1 cellular context compared by ENCODE assay signal in the genomic region with DNA sequence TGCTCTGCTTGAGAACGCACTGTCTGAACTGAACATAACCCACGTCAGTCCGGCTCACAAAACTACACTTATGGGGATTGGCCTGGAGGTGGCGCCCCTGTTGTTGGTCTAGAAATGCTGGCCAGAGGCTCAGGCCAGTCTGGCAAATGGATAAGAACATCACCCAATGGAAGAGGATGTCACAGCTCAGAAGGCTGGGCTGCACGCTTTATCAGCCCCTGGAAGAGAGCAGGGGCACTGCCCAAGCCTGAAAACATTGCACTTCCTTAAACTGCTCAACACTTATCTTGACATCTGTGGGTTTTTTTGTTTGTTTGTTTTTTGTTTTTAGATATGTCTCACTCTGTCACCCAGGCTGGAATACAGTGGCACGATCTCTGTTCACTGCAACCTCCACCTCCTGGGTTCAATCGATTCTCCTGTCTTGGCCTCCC.
TF ChIP-seq lines count a peak whose summit lies in the region.

No MANE protein-coding gene starts in this region.

TF ChIP-seq in GM23338, 12 proteins besides CTCF, POLR2A, EP300 and RAD21 (continued from another document):
- TF ChIP-seq, protein P1, sequence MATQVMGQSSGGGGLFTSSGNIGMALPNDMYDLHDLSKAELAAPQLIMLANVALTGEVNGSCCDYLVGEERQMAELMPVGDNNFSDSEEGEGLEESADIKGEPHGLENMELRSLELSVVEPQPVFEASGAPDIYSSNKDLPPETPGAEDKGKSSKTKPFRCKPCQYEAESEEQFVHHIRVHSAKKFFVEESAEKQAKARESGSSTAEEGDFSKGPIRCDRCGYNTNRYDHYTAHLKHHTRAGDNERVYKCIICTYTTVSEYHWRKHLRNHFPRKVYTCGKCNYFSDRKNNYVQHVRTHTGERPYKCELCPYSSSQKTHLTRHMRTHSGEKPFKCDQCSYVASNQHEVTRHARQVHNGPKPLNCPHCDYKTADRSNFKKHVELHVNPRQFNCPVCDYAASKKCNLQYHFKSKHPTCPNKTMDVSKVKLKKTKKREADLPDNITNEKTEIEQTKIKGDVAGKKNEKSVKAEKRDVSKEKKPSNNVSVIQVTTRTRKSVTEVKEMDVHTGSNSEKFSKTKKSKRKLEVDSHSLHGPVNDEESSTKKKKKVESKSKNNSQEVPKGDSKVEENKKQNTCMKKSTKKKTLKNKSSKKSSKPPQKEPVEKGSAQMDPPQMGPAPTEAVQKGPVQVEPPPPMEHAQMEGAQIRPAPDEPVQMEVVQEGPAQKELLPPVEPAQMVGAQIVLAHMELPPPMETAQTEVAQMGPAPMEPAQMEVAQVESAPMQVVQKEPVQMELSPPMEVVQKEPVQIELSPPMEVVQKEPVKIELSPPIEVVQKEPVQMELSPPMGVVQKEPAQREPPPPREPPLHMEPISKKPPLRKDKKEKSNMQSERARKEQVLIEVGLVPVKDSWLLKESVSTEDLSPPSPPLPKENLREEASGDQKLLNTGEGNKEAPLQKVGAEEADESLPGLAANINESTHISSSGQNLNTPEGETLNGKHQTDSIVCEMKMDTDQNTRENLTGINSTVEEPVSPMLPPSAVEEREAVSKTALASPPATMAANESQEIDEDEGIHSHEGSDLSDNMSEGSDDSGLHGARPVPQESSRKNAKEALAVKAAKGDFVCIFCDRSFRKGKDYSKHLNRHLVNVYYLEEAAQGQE (IDR thresholded peaks at IDR 0.05; ENCODE audit: unreplicated experiment), result no peak
- TF ChIP-seq NANOG (IDR thresholded peaks at IDR 0.05; ENCODE audit: borderline replicate concordance) (no peak), STAT1 (IDR thresholded peaks at IDR 0.05; ENCODE audit: unreplicated experiment) (no peak), ZNF114 (CRISPR knock-in tag; IDR thresholded peaks at IDR 0.05) (no peak), EZH2phosphoT487 (IDR thresholded peaks at IDR 0.05; ENCODE audit: unreplicated experiment) (no peak), ZNF331 (CRISPR knock-in tag; IDR thresholded peaks at IDR 0.05; ENCODE audit: low read depth) (no peak), CREB1 (CRISPR knock-in tag; IDR thresholded peaks at IDR 0.05; ENCODE audit: low read depth) (no peak), EZH2 (IDR thresholded peaks at IDR 0.05; ENCODE audit: low read depth, unreplicated experiment) (no peak), JUNB (IDR thresholded peaks at IDR 0.05; ENCODE audit: unreplicated experiment) (no peak)
- TF ChIP-seq, protein P2, sequence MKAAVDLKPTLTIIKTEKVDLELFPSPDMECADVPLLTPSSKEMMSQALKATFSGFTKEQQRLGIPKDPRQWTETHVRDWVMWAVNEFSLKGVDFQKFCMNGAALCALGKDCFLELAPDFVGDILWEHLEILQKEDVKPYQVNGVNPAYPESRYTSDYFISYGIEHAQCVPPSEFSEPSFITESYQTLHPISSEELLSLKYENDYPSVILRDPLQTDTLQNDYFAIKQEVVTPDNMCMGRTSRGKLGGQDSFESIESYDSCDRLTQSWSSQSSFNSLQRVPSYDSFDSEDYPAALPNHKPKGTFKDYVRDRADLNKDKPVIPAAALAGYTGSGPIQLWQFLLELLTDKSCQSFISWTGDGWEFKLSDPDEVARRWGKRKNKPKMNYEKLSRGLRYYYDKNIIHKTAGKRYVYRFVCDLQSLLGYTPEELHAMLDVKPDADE (IDR thresholded peaks at IDR 0.05), result no peak
